ENCODE assay signal across 15 cellular contexts in the genomic region with DNA sequence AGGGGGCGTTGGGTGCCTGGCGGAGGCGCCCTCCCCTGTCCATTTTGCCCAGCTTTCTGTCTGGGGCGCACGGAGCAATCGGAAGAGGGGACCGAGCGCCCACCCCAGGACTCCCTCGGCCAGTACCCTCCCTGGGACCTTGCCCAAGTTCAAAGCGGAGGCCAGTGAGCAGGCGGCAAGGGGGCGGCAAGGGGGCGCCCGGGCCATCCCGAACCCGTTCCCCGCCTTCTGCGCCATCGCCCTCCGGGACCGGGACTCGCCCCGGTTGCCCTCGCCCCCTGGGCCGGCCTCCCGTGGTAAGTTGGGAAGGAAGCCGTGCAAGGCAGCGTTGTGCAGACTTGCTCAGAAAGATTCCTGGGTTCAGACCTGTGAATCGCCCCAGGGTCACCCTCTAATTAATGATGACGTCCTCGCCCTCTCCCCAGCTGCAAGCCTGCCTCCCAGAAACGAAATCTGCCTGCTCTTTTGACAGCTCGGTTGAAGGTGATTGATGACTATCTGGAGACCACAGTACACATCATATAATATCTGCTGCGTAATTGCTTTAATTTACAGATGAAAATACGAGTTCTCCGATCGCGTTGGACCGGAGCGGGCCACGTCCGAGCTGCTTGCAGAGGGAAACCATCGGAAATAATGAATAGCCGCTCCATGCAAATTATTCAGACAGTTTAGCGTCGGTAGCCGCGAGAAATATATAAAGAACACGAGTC. TPM values are rescaled to one million over a fixed set of nuclear protein-coding genes. Genes with fewer than 3 reads are reported as not detected.
DNase-seq lines count a peak whose midpoint lies in the region; ATAC-seq and TF ChIP-seq lines count a peak whose summit lies in the region.
"Had no signal": no experiment of that assay in that cellular context is flagged by ENCODE, and none has a peak within 500 bp of the region (broad histone marks: within the 10 kb centered on the region; RNA-seq: fewer than 3 reads in every experiment).

No MANE protein-coding gene starts in this region.

- H3K4me3 Mint-ChIP-seq in T-helper 2 cell treated with Interferon-gamma antibody and Interleukin-4, amounts not matched to agents 5 μg/mL and 100 μg/mL, for 36 hours, result no peak overlapping the region

- H3K4me3 ChIP-seq in NT2/D1 (ENCODE audit: insufficient read length, low read depth) (peak overlapping the region; percentile 8), right cardiac atrium (ENCODE audit: low read length) (peak overlapping the region; percentile 43), gastrocnemius medialis (peak overlapping the region; percentile 27 to 58 (median 51))

- H3K9me3 ChIP-seq in NT2/D1 (ENCODE audit: insufficient read depth, low read length), result peaks cover 8% of the 10 kb centered on the region; the same call in 1 of the 2 replicates
- H3K9me3 ChIP-seq in right cardiac atrium (ENCODE audit: control insufficient read depth, low read length), result no peaks in the 10 kb centered on the region
- H3K9me3 ChIP-seq in gastrocnemius medialis, result no peaks in the 10 kb centered on the region

- in situ Hi-C loops in gastrocnemius medialis (cut with MboI; ENCODE audit: low sequenced_read_pairs in 4 of 4) (no loop called here), KBM-7 (cut with MboI; ENCODE audit: low pct_unique_long_range_greater_than_20kb, low sequenced_read_pairs) (no loop called here), ACHN (cut with HindIII; ENCODE audit: low pct_ligation_motif_present, low pct_unique_long_range_greater_than_20kb, low sequenced_read_pairs) (no loop called here)

- peaks cover 2% of the 10 kb centered on the region for H3K36me3 Mint-ChIP-seq in T-helper 2 cell treated with Interferon-gamma antibody and Interleukin-4, amounts not matched to agents 5 μg/mL and 100 μg/mL, for 36 hours (ENCODE audit: low read depth)

- H3K4me1 ChIP-seq in NT2/D1 (ENCODE audit: insufficient read depth, insufficient read length), result peaks cover 6% of the 10 kb centered on the region
- no peaks in the 10 kb centered on the region for H3K4me1 ChIP-seq in right cardiac atrium (ENCODE audit: control insufficient read depth, insufficient read depth, low read length)
- peaks cover 0 to 4% of the 10 kb centered on the region in 2 donors for H3K4me1 ChIP-seq in gastrocnemius medialis

- peaks cover 61% of the 10 kb centered on the region for H3K27me3 Mint-ChIP-seq in T-helper 2 cell treated with Interferon-gamma antibody and Interleukin-4, amounts not matched to agents 5 μg/mL and 100 μg/mL, for 36 hours (ENCODE audit: low read depth)

- no peaks in the 10 kb centered on the region for H3K9me3 Mint-ChIP-seq in T-helper 2 cell treated with Interferon-gamma antibody and Interleukin-4, amounts not matched to agents 5 μg/mL and 100 μg/mL, for 36 hours

- no peak for DNase-seq in T-helper 2 cell treated with Interferon-gamma antibody and Interleukin-4, amounts not matched to agents 5 μg/mL and 100 μg/mL, for 36 hours (ENCODE audit: low spot score)
- DNase-seq in T-helper 2 cell (no peak), NT2/D1 (ENCODE audit: low read depth, low spot score) (no peak), right cardiac atrium (peak in 2 of 3 donors; percentile 3 to 50), gastrocnemius medialis (no peak), KBM-7 (no peak), ACHN (no peak)
- DNase-seq in effector CD4-positive, alpha-beta T cell, result no peak
- DNase-seq: activated CD4-positive, alpha-beta T cell treated with anti-CD3 and anti-CD28 coated beads for 48 hours; amygdala; erythroblast; left colon; NCI-H1694 had no signal

- TF ChIP-seq CTCF in gastrocnemius medialis (IDR thresholded peaks at IDR 0.05 in 4 of 5, conservative IDR thresholded peaks at IDR 0.05 in 1 of 5), result no peak

- H3K4me1 Mint-ChIP-seq in T-helper 2 cell treated with Interferon-gamma antibody and Interleukin-4, amounts not matched to agents 5 μg/mL and 100 μg/mL, for 36 hours (ENCODE audit: low read depth), result no peaks in the 10 kb centered on the region

- intact Hi-C loops in right cardiac atrium (cut with DNase I) (no loop called here), gastrocnemius medialis (cut with DNase I; ENCODE audit: low total_unique reads) (loop anchor here (1.0 to 10.0 kb wide), 2 partner anchors 83 to 151 kb away; a partner anchor contains a TSS)

- WGBS in right cardiac atrium, result 3% methylated on average over 49 of the region's 49 CpGs

- peak overlapping the region; percentile 11 for H3K27ac Mint-ChIP-seq in T-helper 2 cell treated with Interferon-gamma antibody and Interleukin-4, amounts not matched to agents 5 μg/mL and 100 μg/mL, for 36 hours

- H3K27ac ChIP-seq in right cardiac atrium (ENCODE audit: low read length), result no peak overlapping the region
- H3K27ac ChIP-seq in gastrocnemius medialis, result no peak overlapping the region
- H3K27ac ChIP-seq: HL-60 had no signal

- ATAC-seq in right cardiac atrium (no peak), gastrocnemius medialis (no peak)
- ATAC-seq: left colon had no signal

- peak overlapping the region; percentile 16 for H3K9ac ChIP-seq in NT2/D1 (ENCODE audit: insufficient read length, low read depth)

- no peak for TF ChIP-seq POLR2A in gastrocnemius medialis (IDR thresholded peaks at IDR 0.05)

- H3K36me3 ChIP-seq in NT2/D1 (ENCODE audit: insufficient read depth, insufficient read length, low read length) (no peaks in the 10 kb centered on the region), gastrocnemius medialis (no peaks in the 10 kb centered on the region)

- H3K27me3 ChIP-seq in NT2/D1 (ENCODE audit: insufficient read depth, insufficient read length), result peaks cover 97% of the 10 kb centered on the region
- no peaks in the 10 kb centered on the region for H3K27me3 ChIP-seq in right cardiac atrium (ENCODE audit: control insufficient read depth, insufficient read depth)
- peaks cover 64 to 85% (median 82%) of the 10 kb centered on the region in 3 donors for H3K27me3 ChIP-seq in gastrocnemius medialis

RNA-seq across cellular contexts. Expression of a gene that starts 1.4 kb away (rescaled TPM):
- under 1 TPM in 1 of 4 donors, not detected in 3; 0.21 TPM for total RNA-seq in right cardiac atrium
- polyA plus RNA-seq in right cardiac atrium, result not detected
- total RNA-seq in gastrocnemius medialis, result 1 to 10 TPM in 1 of 4 donors, under 1 TPM in 1, not detected in 2; 0.78 to 1.7 TPM
- total RNA-seq: left colon, renal cortical epithelial cell had no signal

Comparison
In these comparisons a context has a peak if more than half of its experiments do, and no peak if none do; other contexts are left out.
1. DNase-seq: peak in right cardiac atrium (2 of 3); none in T-helper 2 cell treated with Interferon-gamma antibody and Interleukin-4, amounts not matched to agents 5 μg/mL and 100 μg/mL, for 36 hours (single experiment), T-helper 2 cell (0 of 5), NT2/D1 (single experiment), gastrocnemius medialis (0 of 2), effector CD4-positive, alpha-beta T cell (single experiment), KBM-7 (single experiment) and ACHN (single experiment).
2. Peak in every context shown above with its lines, with median percentiles within 50 percentile points of each other: H3K4me3 ChIP-seq.